ENCODE assay signal across 14 cellular contexts in the genomic region with DNA sequence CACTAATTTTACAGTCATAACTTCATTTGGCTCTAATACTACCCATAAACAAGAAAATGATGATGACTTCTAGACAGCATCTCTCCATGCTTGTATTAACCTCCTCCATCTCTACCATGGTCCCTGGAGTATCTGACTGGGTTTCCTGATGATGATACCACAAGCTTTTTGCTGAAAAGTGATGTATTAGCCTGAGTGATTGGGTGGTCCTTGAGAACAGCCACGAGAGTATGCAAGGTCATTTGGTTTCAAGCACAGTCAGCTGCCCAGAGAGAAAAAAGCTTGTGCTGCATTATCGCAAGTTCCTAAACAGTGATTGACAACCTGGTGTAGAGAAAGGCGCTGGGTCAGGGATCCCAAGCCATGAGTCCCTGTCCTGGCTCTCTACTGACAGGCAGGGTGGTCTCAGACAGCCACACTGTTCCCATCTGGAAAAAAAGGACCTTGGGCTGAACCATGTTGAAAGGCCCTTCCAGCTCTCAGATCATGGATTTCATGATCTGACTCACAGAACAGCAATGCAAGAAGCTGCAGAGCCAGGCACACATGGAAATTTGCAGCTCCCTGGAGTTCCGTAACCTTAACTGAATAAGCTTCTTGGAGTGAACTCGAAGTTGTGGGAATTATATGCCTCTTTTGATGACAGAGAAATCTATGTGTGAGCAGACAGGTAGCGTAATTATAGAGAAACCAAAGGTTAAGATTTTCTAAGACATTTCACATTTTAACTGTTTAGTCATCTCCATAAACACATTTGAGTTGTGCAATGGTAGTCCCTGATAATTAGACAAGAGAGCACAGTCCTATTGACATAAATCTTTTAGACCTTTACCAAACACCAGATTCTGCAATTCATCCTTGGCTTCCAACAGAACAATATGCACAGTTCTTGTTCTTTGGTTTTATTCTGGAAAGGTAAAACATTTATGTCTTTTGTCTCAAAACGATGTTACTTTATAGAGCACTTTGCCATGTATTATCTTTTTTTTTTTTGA. TPM values are rescaled to one million over a fixed set of nuclear protein-coding genes. Genes with fewer than 3 reads are reported as not detected.
DNase-seq lines count a peak whose midpoint lies in the region; ATAC-seq and TF ChIP-seq lines count a peak whose summit lies in the region.
"Had no signal": no experiment of that assay in that cellular context is flagged by ENCODE, and none has a peak within 500 bp of the region (broad histone marks: within the 10 kb centered on the region; RNA-seq: fewer than 3 reads in every experiment).

No MANE protein-coding gene starts in this region.

- DNase-seq in EL: peak; percentile 72
- peak; percentile 25 for DNase-seq in RPMI7951 (ENCODE audit: low read depth)
- peak; percentile 92 for DNase-seq in fibroblast of mammary gland (ENCODE audit: low read depth)
- peak; percentile 18 for DNase-seq in retina
- DNase-seq in activated CD4-positive, alpha-beta T cell treated with anti-CD3 and anti-CD28 coated beads for 1 hour: no peak
- no peak for DNase-seq in Ammon's horn (ENCODE audit: low spot score)
- no peak for DNase-seq in T-helper 1 cell
- DNase-seq: activated T-cell treated with anti-CD3 and anti-CD28 coated beads for 4 hours, midbrain, NCI-H1105 treated with DMSO at 0.1 percent for 48 hours, NCI-H510A treated with DMSO at 0.1 percent for 48 hours, psoas muscle, stomach had no signal

- TF ChIP-seq CTCF in fibroblast of mammary gland (conservative IDR thresholded peaks at IDR 0.05; ENCODE audit: control insufficient read depth, insufficient read depth, low read depth, low read length): no peak

- ATAC-seq in GM19467 (IDR thresholded peaks at IDR 0.05; ENCODE audit: unreplicated experiment): no peak

- no peak overlapping the region for H3K4me3 ChIP-seq in fibroblast of mammary gland (ENCODE audit: control insufficient read depth, low read depth, low read length)
- H3K4me3 ChIP-seq: psoas muscle, stomach had no signal

RNA-seq across cellular contexts. Expression of a gene that starts 54.1 kb away (rescaled TPM):
- 14.3 and 16.0 TPM in 2 replicates for total RNA-seq in RPMI7951 (2014; rRNA removed; shearing (Covaris generic))

Comparison
In these comparisons a context has a peak if more than half of its experiments do, and no peak if none do; other contexts are left out.
1. DNase-seq: peak in EL (single experiment), RPMI7951 (single experiment), fibroblast of mammary gland (single experiment) and retina (single experiment); none in activated CD4-positive, alpha-beta T cell treated with anti-CD3 and anti-CD28 coated beads for 1 hour (single experiment), Ammon's horn (single experiment) and T-helper 1 cell (0 of 5).